1 cellular context compared by ENCODE assay signal in the genomic region with DNA sequence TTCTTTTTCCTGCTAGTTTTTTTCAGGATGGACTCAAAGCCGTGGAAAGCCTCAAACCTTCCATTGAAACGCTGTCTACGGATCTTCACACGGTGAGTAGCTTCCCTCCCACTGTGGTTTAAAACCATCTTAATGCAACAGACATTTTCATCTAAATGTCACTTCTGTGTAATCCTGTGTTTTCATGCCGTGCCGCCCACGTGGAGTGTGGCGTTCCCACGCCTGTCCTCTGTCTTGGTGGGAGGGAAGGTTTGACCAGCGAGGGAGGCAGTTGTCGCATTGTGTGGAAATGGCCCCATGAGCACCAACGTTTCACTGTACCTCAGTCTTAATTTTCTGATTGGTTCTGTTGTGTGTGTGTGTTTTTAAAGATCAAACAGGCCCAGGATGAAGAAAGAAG.
TF ChIP-seq lines count a peak whose summit lies in the region.

No MANE protein-coding gene starts in this region.

TF ChIP-seq in SK-N-SH treated with all-trans-retinoic acid at 6 μM for 48 hours, 23 proteins besides CTCF, POLR2A, EP300 and RAD21 (continued from another document):
- TF ChIP-seq TSHZ2 (CRISPR knock-in tag; IDR thresholded peaks at IDR 0.05): no peak
- TF ChIP-seq ZFP30 (CRISPR knock-in tag; IDR thresholded peaks at IDR 0.05): no peak
- no peak for TF ChIP-seq POU6F1 (CRISPR knock-in tag; IDR thresholded peaks at IDR 0.05; ENCODE audit: borderline replicate concordance, low read depth)
- no peak for TF ChIP-seq ZNF8 (CRISPR knock-in tag; IDR thresholded peaks at IDR 0.05)
- no peak for TF ChIP-seq CREB5 (CRISPR knock-in tag; IDR thresholded peaks at IDR 0.05; ENCODE audit: low read depth)
- TF ChIP-seq ARNTL (CRISPR knock-in tag; IDR thresholded peaks at IDR 0.05; ENCODE audit: borderline replicate concordance, low read depth): no peak
- TF ChIP-seq TCF4 (CRISPR knock-in tag; IDR thresholded peaks at IDR 0.05; ENCODE audit: borderline replicate concordance): no peak
- TF ChIP-seq CSDC2 (CRISPR knock-in tag; IDR thresholded peaks at IDR 0.05): no peak
- no peak for TF ChIP-seq RARB (CRISPR knock-in tag; IDR thresholded peaks at IDR 0.05)
